In genomic region chr5:132500931-132501628, GRCh38 we compare ENCODE assay signal across 1 cellular context.
A peak's percentile ranks its signal among the peaks of the same experiment; 100 is the strongest.
TF ChIP-seq lines count a peak whose summit lies in the region.

No MANE protein-coding gene starts in this region.

TF ChIP-seq in GM12878, 131 proteins besides CTCF, POLR2A, EP300 and RAD21 (continues in another document):
- TF ChIP-seq NFXL1 (IDR thresholded peaks at IDR 0.05; ENCODE audit: borderline replicate concordance), result no peak
- TF ChIP-seq NR2C2 (IDR thresholded peaks at IDR 0.05; ENCODE audit: borderline replicate concordance, control insufficient read depth, insufficient read length, low read depth), result no peak
- no peak for TF ChIP-seq JUNB (IDR thresholded peaks at IDR 0.05)
- 0 out of 2 replicates have a peak, but pooled peaks have one; percentile 41 for TF ChIP-seq MEF2A (IDR thresholded peaks at IDR 0.05; ENCODE audit: insufficient read depth, low read depth, low read length)
- TF ChIP-seq SUPT20H (IDR thresholded peaks at IDR 0.05; ENCODE audit: borderline replicate concordance, control insufficient read depth, low read depth, low read length), result no peak
- peak; percentile 77; the same call in 1 of the 2 replicates for TF ChIP-seq RB1 (IDR thresholded peaks at IDR 0.05; ENCODE audit: borderline replicate concordance)
- no peak for TF ChIP-seq RAD51 (IDR thresholded peaks at IDR 0.05)
- TF ChIP-seq POU2F2 (IDR thresholded peaks at IDR 0.05; ENCODE audit: borderline replicate concordance, low read depth, low read length), result peak; percentile 57; the same call in 1 of the 3 replicates
- TF ChIP-seq SMC3 (IDR thresholded peaks at IDR 0.05; ENCODE audit: borderline replicate concordance, low read length), result peak; percentile 99
- no peak for TF ChIP-seq SIX5 (IDR thresholded peaks at IDR 0.05; ENCODE audit: low read depth, low read length, severe bottlenecking)
- TF ChIP-seq CREB1 (IDR thresholded peaks at IDR 0.05; ENCODE audit: low read depth), result no peak
- no peak for TF ChIP-seq IRF5 (IDR thresholded peaks at IDR 0.05; ENCODE audit: borderline replicate concordance)
- no peak for TF ChIP-seq USF2 (IDR thresholded peaks at IDR 0.05; ENCODE audit: borderline replicate concordance, low read depth, low read length)
- no peak for TF ChIP-seq ZNF274 (IDR thresholded peaks at IDR 0.05; ENCODE audit: insufficient read depth, insufficient read length)
- TF ChIP-seq IRF4 (IDR thresholded peaks at IDR 0.05; ENCODE audit: low read depth, low read length), result 0 out of 2 replicates have a peak, but pooled peaks have one; percentile 19
- 0 out of 2 replicates have a peak, but pooled peaks have one; percentile 15 for TF ChIP-seq SMARCA5 (IDR thresholded peaks at IDR 0.05)
- TF ChIP-seq PAX8 (IDR thresholded peaks at IDR 0.05), result no peak
- no peak for TF ChIP-seq ESRRA (IDR thresholded peaks at IDR 0.05; ENCODE audit: low read length)
- TF ChIP-seq BACH1 (IDR thresholded peaks at IDR 0.05; ENCODE audit: borderline replicate concordance), result 0 out of 2 replicates have a peak, but pooled peaks have one; percentile 50
- TF ChIP-seq BHLHE40 (IDR thresholded peaks at IDR 0.05; ENCODE audit: borderline replicate concordance in 1 of 2, low read depth in 2 of 2, low read length in 1 of 2), result peak in 1 of 2 experiments; percentile 43; a peak in 1 of 4 replicates
- TF ChIP-seq BCL11A (IDR thresholded peaks at IDR 0.05; ENCODE audit: low read depth, low read length), result 0 out of 2 replicates have a peak, but pooled peaks have one; percentile 15
- no peak for TF ChIP-seq FOS (IDR thresholded peaks at IDR 0.05; ENCODE audit: borderline replicate concordance, extremely low read depth, insufficient read length)
- no peak for TF ChIP-seq PML (IDR thresholded peaks at IDR 0.05; ENCODE audit: low read length)
- TF ChIP-seq GABPA (IDR thresholded peaks at IDR 0.05; ENCODE audit: low read depth), result no peak
- TF ChIP-seq TAF1 (IDR thresholded peaks at IDR 0.05; ENCODE audit: borderline replicate concordance, low read depth, low read length), result no peak
- TF ChIP-seq MTA3 (IDR thresholded peaks at IDR 0.05; ENCODE audit: borderline replicate concordance, low read length), result no peak
- no peak for TF ChIP-seq ZNF24 (IDR thresholded peaks at IDR 0.05)
- no peak for TF ChIP-seq FOXM1 (IDR thresholded peaks at IDR 0.05; ENCODE audit: low read depth, low read length)
- TF ChIP-seq HCFC1 (IDR thresholded peaks at IDR 0.05; ENCODE audit: low read length), result no peak
- TF ChIP-seq ZBED1 (IDR thresholded peaks at IDR 0.05; ENCODE audit: borderline replicate concordance), result no peak
- TF ChIP-seq, protein P1, sequence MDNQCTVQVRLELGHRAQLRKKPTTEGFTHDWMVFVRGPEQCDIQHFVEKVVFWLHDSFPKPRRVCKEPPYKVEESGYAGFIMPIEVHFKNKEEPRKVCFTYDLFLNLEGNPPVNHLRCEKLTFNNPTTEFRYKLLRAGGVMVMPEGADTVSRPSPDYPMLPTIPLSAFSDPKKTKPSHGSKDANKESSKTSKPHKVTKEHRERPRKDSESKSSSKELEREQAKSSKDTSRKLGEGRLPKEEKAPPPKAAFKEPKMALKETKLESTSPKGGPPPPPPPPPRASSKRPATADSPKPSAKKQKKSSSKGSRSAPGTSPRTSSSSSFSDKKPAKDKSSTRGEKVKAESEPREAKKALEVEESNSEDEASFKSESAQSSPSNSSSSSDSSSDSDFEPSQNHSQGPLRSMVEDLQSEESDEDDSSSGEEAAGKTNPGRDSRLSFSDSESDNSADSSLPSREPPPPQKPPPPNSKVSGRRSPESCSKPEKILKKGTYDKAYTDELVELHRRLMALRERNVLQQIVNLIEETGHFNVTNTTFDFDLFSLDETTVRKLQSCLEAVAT (IDR thresholded peaks at IDR 0.05), result peak; percentile 86
- no peak for TF ChIP-seq MYC (IDR thresholded peaks at IDR 0.05; ENCODE audit: insufficient read depth, insufficient read length, insufficient replicate concordance, low read length, severe bottlenecking)
- TF ChIP-seq ZSCAN29 (IDR thresholded peaks at IDR 0.05), result no peak
- no peak for TF ChIP-seq CREM (IDR thresholded peaks at IDR 0.05; ENCODE audit: low read depth)
- no peak; the same call in 1 of the 2 replicates for TF ChIP-seq ZBTB40 (IDR thresholded peaks at IDR 0.05; ENCODE audit: borderline replicate concordance)
- no peak for TF ChIP-seq ATF3 (IDR thresholded peaks at IDR 0.05; ENCODE audit: borderline replicate concordance, extremely low read depth, low read depth, low read length)
- TF ChIP-seq IKZF2 (IDR thresholded peaks at IDR 0.05), result peak; percentile 13 to 46; a peak in 1 of 4 replicates
- TF ChIP-seq, protein P2, sequence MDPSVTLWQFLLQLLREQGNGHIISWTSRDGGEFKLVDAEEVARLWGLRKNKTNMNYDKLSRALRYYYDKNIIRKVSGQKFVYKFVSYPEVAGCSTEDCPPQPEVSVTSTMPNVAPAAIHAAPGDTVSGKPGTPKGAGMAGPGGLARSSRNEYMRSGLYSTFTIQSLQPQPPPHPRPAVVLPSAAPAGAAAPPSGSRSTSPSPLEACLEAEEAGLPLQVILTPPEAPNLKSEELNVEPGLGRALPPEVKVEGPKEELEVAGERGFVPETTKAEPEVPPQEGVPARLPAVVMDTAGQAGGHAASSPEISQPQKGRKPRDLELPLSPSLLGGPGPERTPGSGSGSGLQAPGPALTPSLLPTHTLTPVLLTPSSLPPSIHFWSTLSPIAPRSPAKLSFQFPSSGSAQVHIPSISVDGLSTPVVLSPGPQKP (IDR thresholded peaks at IDR 0.05; ENCODE audit: low read depth, low read length), result no peak
- no peak for TF ChIP-seq E2F8 (IDR thresholded peaks at IDR 0.05; ENCODE audit: low read depth, partially characterized antibody)
- TF ChIP-seq CHD2 (IDR thresholded peaks at IDR 0.05; ENCODE audit: borderline replicate concordance, low read depth, low read length), result peak; percentile 21; the same call in 1 of the 2 replicates
- TF ChIP-seq WRNIP1 (IDR thresholded peaks at IDR 0.05; ENCODE audit: borderline replicate concordance, low read depth, low read length), result no peak
- no peak for TF ChIP-seq KAT2A (conservative IDR thresholded peaks at IDR 0.05; ENCODE audit: control insufficient read depth, low read depth, low read length)
- TF ChIP-seq TCF3 (IDR thresholded peaks at IDR 0.05; ENCODE audit: borderline replicate concordance, insufficient read depth, low read depth, low read length), result no peak
- no peak for TF ChIP-seq KDM1A (IDR thresholded peaks at IDR 0.05; ENCODE audit: borderline replicate concordance)
- TF ChIP-seq, protein P3, sequence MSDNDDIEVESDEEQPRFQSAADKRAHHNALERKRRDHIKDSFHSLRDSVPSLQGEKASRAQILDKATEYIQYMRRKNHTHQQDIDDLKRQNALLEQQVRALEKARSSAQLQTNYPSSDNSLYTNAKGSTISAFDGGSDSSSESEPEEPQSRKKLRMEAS (IDR thresholded peaks at IDR 0.05; ENCODE audit: low read depth, low read length), result no peak
- peak; percentile 56; the same call in 1 of the 2 replicates for TF ChIP-seq NR2F1 (conservative IDR thresholded peaks at IDR 0.05)
- no peak for TF ChIP-seq NRF1 (conservative IDR thresholded peaks at IDR 0.05; ENCODE audit: low read depth, low read length)
- TF ChIP-seq EED (IDR thresholded peaks at IDR 0.05; ENCODE audit: low read depth), result peak; percentile 23; the same call in 1 of the 2 replicates
- TF ChIP-seq RFX5 (IDR thresholded peaks at IDR 0.05; ENCODE audit: low read depth, low read length), result no peak
- TF ChIP-seq DPF2 (IDR thresholded peaks at IDR 0.05), result peak; percentile 79
- no peak for TF ChIP-seq POLR2AphosphoS5 (IDR thresholded peaks at IDR 0.05; ENCODE audit: low read length)
- no peak for TF ChIP-seq ASH2L (IDR thresholded peaks at IDR 0.05; ENCODE audit: borderline replicate concordance, low read depth)
- TF ChIP-seq RBBP5 (conservative IDR thresholded peaks at IDR 0.05), result no peak
- peak; percentile 50 for TF ChIP-seq ATF7 (IDR thresholded peaks at IDR 0.05; ENCODE audit: low read depth)
- TF ChIP-seq CBX3 (IDR thresholded peaks at IDR 0.05; ENCODE audit: borderline replicate concordance, low read depth), result no peak
- TF ChIP-seq SP1 (IDR thresholded peaks at IDR 0.05; ENCODE audit: low read depth, low read length), result no peak
- 0 out of 2 replicates have a peak, but pooled peaks have one; percentile 79 for TF ChIP-seq HDGF (IDR thresholded peaks at IDR 0.05)
- TF ChIP-seq, protein P4, sequence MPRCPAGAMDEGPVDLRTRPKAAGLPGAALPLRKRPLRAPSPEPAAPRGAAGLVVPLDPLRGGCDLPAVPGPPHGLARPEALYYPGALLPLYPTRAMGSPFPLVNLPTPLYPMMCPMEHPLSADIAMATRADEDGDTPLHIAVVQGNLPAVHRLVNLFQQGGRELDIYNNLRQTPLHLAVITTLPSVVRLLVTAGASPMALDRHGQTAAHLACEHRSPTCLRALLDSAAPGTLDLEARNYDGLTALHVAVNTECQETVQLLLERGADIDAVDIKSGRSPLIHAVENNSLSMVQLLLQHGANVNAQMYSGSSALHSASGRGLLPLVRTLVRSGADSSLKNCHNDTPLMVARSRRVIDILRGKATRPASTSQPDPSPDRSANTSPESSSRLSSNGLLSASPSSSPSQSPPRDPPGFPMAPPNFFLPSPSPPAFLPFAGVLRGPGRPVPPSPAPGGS (IDR thresholded peaks at IDR 0.05; ENCODE audit: borderline replicate concordance, insufficient read depth, low read depth, low read length, poor library complexity, severe bottlenecking), result no peak
- no peak for TF ChIP-seq TBL1XR1 (IDR thresholded peaks at IDR 0.05; ENCODE audit: low read depth, low read length)
- no peak for TF ChIP-seq SRF (IDR thresholded peaks at IDR 0.05; ENCODE audit: low read depth in 2 of 2, low read length in 2 of 2)
- no peak for TF ChIP-seq SREBF2 (IDR thresholded peaks at IDR 0.05; ENCODE audit: low read length)
- TF ChIP-seq MTA2 (IDR thresholded peaks at IDR 0.05; ENCODE audit: low read depth), result 0 out of 2 replicates have a peak, but pooled peaks have one; percentile 50
